Comparison of ENCODE assay signal across 17 cellular contexts in genomic region chr14:99529899-99530298, GRCh38. TPM values are rescaled to one million over a fixed set of nuclear protein-coding genes. Genes with fewer than 3 reads are reported as not detected.
DNase-seq lines count a peak whose midpoint lies in the region; ATAC-seq and TF ChIP-seq lines count a peak whose summit lies in the region.
"Had no signal": no experiment of that assay in that cellular context is flagged by ENCODE, and none has a peak within 500 bp of the region (broad histone marks: within the 10 kb centered on the region; RNA-seq: fewer than 3 reads in every experiment).

No MANE protein-coding gene starts in this region.

- no peak for ATAC-seq in GM18909 (IDR thresholded peaks at IDR 0.05; ENCODE audit: poor library complexity, unreplicated experiment)
- no peak for ATAC-seq in stimulated activated naive CD8-positive, alpha-beta T cell treated with anti-CD3 and anti-CD28 coated beads, Interleukin-15, amount 100 ng/mL, for 72 hours
- ATAC-seq: upper lobe of right lung had no signal

- no peaks in the 10 kb centered on the region for H3K27me3 Mint-ChIP-seq in stimulated activated naive CD8-positive, alpha-beta T cell treated with anti-CD3 and anti-CD28 coated beads, Interleukin-15, amount 100 ng/mL, for 72 hours

- no peaks in the 10 kb centered on the region for H3K27me3 ChIP-seq in testis
- H3K27me3 ChIP-seq: esophagus muscularis mucosa, spleen, upper lobe of right lung had no signal

- peaks cover 3% of the 10 kb centered on the region for H3K4me1 ChIP-seq in testis

- H3K9me3 ChIP-seq in testis: no peaks in the 10 kb centered on the region
- H3K9me3 ChIP-seq: esophagus muscularis mucosa, spleen, upper lobe of right lung had no signal

- no peak overlapping the region for H3K4me3 Mint-ChIP-seq in stimulated activated naive CD8-positive, alpha-beta T cell treated with anti-CD3 and anti-CD28 coated beads, Interleukin-15, amount 100 ng/mL, for 72 hours

- H3K36me3 ChIP-seq in testis (ENCODE audit: low read depth, missing control alignments): no peaks in the 10 kb centered on the region
- H3K36me3 ChIP-seq: esophagus muscularis mucosa, spleen, upper lobe of right lung had no signal

- intact Hi-C loops in testis (cut with DNase I; ENCODE audit: low total_unique reads): no loop called here

- 76 to 93% methylated on average over 3 to 4 of the region's 4 CpGs for WGBS in testis, 2 donors

- DNase-seq in AG09309 (ENCODE audit: low read depth): no peak
- DNase-seq in LNCaP clone FGC (ENCODE audit: low read depth): no peak
- peak; percentile 34 to 45 for DNase-seq in cardiac fibroblast (ENCODE audit: low read depth in 2 of 2)
- DNase-seq in lung microvascular endothelial cell (ENCODE audit: low read depth in 2 of 2): peak; percentile 30 to 60
- no peak for DNase-seq in hippocampal formation (lab: John Stamatoyannopoulos, UW)
- DNase-seq in stimulated activated naive CD8-positive, alpha-beta T cell treated with anti-CD3 and anti-CD28 coated beads, Interleukin-15, amount 100 ng/mL, for 72 hours: no peak
- no peak for DNase-seq in testis
- DNase-seq: amniotic stem cell; Karpas-422; NCI-H1930; RPMI8226; spleen; stimulated activated naive CD4-positive, alpha-beta T cell; T-helper 1 cell; upper lobe of right lung had no signal

- H3K9me3 Mint-ChIP-seq in stimulated activated naive CD8-positive, alpha-beta T cell treated with anti-CD3 and anti-CD28 coated beads, Interleukin-15, amount 100 ng/mL, for 72 hours: no peaks in the 10 kb centered on the region

- H3K27ac ChIP-seq in testis: no peak overlapping the region
- H3K27ac ChIP-seq: upper lobe of right lung had no signal

- no peak for TF ChIP-seq POLR2A in testis (IDR thresholded peaks at IDR 0.05)

- TF ChIP-seq CTCF in AG09309 (IDR thresholded peaks at IDR 0.05; ENCODE audit: control insufficient read depth, insufficient read depth, low read depth, low read length, missing control alignments): peak; percentile 18
- TF ChIP-seq CTCF in LNCaP clone FGC (IDR thresholded peaks at IDR 0.05; ENCODE audit: control insufficient read depth, extremely low read depth, insufficient read depth): peak; percentile 14; the same call in 1 of the 2 replicates
- TF ChIP-seq CTCF in cardiac fibroblast (IDR thresholded peaks at IDR 0.05; ENCODE audit: low read depth, low read length): no peak
- no peak for TF ChIP-seq CTCF in testis (IDR thresholded peaks at IDR 0.05)

- H3K27ac Mint-ChIP-seq in stimulated activated naive CD8-positive, alpha-beta T cell treated with anti-CD3 and anti-CD28 coated beads, Interleukin-15, amount 100 ng/mL, for 72 hours: no peak overlapping the region

- H3K4me3 ChIP-seq in AG09309 (ENCODE audit: control insufficient read depth, low read depth, low read length) (no peak overlapping the region), LNCaP clone FGC (ENCODE audit: low read depth, low read length) (no peak overlapping the region), cardiac fibroblast (replicated peaks in 1 of 2; ENCODE audit: low read depth in 2 of 2, low read length in 2 of 2) (no peak overlapping the region), testis (no peak overlapping the region)
- H3K4me3 ChIP-seq: esophagus muscularis mucosa, spleen, upper lobe of right lung had no signal

- H3K4me1 Mint-ChIP-seq in stimulated activated naive CD8-positive, alpha-beta T cell treated with anti-CD3 and anti-CD28 coated beads, Interleukin-15, amount 100 ng/mL, for 72 hours: peaks cover 14% of the 10 kb centered on the region

RNA-seq across cellular contexts. Expression of gene CCNK, which starts 48.7 kb away (rescaled TPM):
- total RNA-seq in lung microvascular endothelial cell: 25.6 and 28.1 TPM in 2 replicates
- total RNA-seq in testis: 10 to 100 TPM; 69.1 to 73.1 TPM
- polyA plus RNA-seq in testis (ENCODE audit: insufficient read depth, low read depth, low replicate concordance): 134 TPM

RNA-seq across cellular contexts. Expression of gene SETD3, which starts 49.2 kb away (rescaled TPM):
- total RNA-seq in lung microvascular endothelial cell: 38.4 and 57.9 TPM in 2 replicates
- total RNA-seq in testis: 100 to 1,000 TPM; 135 to 160 TPM
- polyA plus RNA-seq in testis (ENCODE audit: insufficient read depth, low read depth, low replicate concordance): 186 TPM

Comparison
In these comparisons a context has a peak if more than half of its experiments do, and no peak if none do; other contexts are left out.
1. DNase-seq: peak in cardiac fibroblast (2 of 2) and lung microvascular endothelial cell (2 of 2); none in AG09309 (single experiment), LNCaP clone FGC (single experiment), hippocampal formation (0 of 2), stimulated activated naive CD8-positive, alpha-beta T cell treated with anti-CD3 and anti-CD28 coated beads, Interleukin-15, amount 100 ng/mL, for 72 hours (0 of 2) and testis (single experiment).
2. CTCF ChIP-seq: peak in AG09309 (single experiment) and LNCaP clone FGC (single experiment); none in cardiac fibroblast (single experiment) and testis (0 of 3).